In genomic region chr10:72265925-72266865, GRCh38 we compare ENCODE assay signal across 2 cellular contexts.
TF ChIP-seq lines count a peak whose summit lies in the region.

No MANE protein-coding gene starts in this region.

TF ChIP-seq in IMR-90, 13 proteins besides CTCF, POLR2A, EP300 and RAD21:
- no peak for TF ChIP-seq ELK1 (IDR thresholded peaks at IDR 0.05; ENCODE audit: borderline replicate concordance, low read depth, low read length)
- no peak for TF ChIP-seq CEBPB (IDR thresholded peaks at IDR 0.05; ENCODE audit: low read depth, low read length)
- TF ChIP-seq MAZ (IDR thresholded peaks at IDR 0.05; ENCODE audit: borderline replicate concordance, low read depth, low read length) = no peak
- TF ChIP-seq FOS (IDR thresholded peaks at IDR 0.05; ENCODE audit: low read depth, low read length) = no peak
- no peak for TF ChIP-seq MXI1 (IDR thresholded peaks at IDR 0.05; ENCODE audit: borderline replicate concordance, low read depth, low read length)
- no peak for TF ChIP-seq RFX5 (IDR thresholded peaks at IDR 0.05; ENCODE audit: low read depth, low read length)
- TF ChIP-seq NFE2L2 (IDR thresholded peaks at IDR 0.05; ENCODE audit: low read depth, low read length) = no peak
- TF ChIP-seq MAFK (IDR thresholded peaks at IDR 0.05; ENCODE audit: low read depth, low read length) = no peak
- no peak for TF ChIP-seq USF2 (IDR thresholded peaks at IDR 0.05; ENCODE audit: low read depth, low read length)
- no peak for TF ChIP-seq RCOR1 (IDR thresholded peaks at IDR 0.05; ENCODE audit: insufficient replicate concordance, low read length)
- no peak for TF ChIP-seq SMC3 (IDR thresholded peaks at IDR 0.05; ENCODE audit: low read depth, low read length)
- no peak for TF ChIP-seq BHLHE40 (IDR thresholded peaks at IDR 0.05; ENCODE audit: low read depth, low read length)
- no peak for TF ChIP-seq CHD1 (IDR thresholded peaks at IDR 0.05; ENCODE audit: low read depth, low read length)

TF ChIP-seq in H1, 55 proteins besides CTCF, POLR2A, EP300 and RAD21:
- no peak for TF ChIP-seq SIRT6 (IDR thresholded peaks at IDR 0.05; ENCODE audit: low read length)
- TF ChIP-seq SRF (IDR thresholded peaks at IDR 0.05; ENCODE audit: low read depth, low read length) = no peak
- no peak for TF ChIP-seq NRF1 (IDR thresholded peaks at IDR 0.05; ENCODE audit: low read depth, low read length)
- no peak for TF ChIP-seq TEAD4 (IDR thresholded peaks at IDR 0.05; ENCODE audit: low read depth, low read length)
- TF ChIP-seq CHD7 (IDR thresholded peaks at IDR 0.05; ENCODE audit: insufficient replicate concordance, low read length) = no peak
- no peak for TF ChIP-seq POU5F1 (IDR thresholded peaks at IDR 0.05; ENCODE audit: low read depth, low read length)
- no peak for TF ChIP-seq FOSL1 (IDR thresholded peaks at IDR 0.05; ENCODE audit: insufficient read depth, low read depth, low read length)
- TF ChIP-seq KDM4A (IDR thresholded peaks at IDR 0.05; ENCODE audit: low read depth, low read length, severe bottlenecking) = no peak
- no peak for TF ChIP-seq TCF12 (IDR thresholded peaks at IDR 0.05; ENCODE audit: low read depth, low read length)
- no peak for TF ChIP-seq NANOG (IDR thresholded peaks at IDR 0.05; ENCODE audit: insufficient read depth, low read depth, low read length, poor library complexity, severe bottlenecking)
- no peak for TF ChIP-seq ATF2 (IDR thresholded peaks at IDR 0.05; ENCODE audit: low read length)
- TF ChIP-seq ATF3 (IDR thresholded peaks at IDR 0.05; ENCODE audit: insufficient read depth, low read depth, low read length) = no peak
- no peak for TF ChIP-seq SP4 (IDR thresholded peaks at IDR 0.05; ENCODE audit: low read length)
